25 cellular contexts compared by ENCODE assay signal in genomic region chrX:18461431-18461830, GRCh38.
"Had no signal": no experiment of that assay in that cellular context is flagged by ENCODE, and none has a peak within 500 bp of the region (broad histone marks: within the 10 kb centered on the region; RNA-seq: fewer than 3 reads in every experiment).

No MANE protein-coding gene starts in this region.

- H3K27me3 Mint-ChIP-seq: activated naive CD8-positive, alpha-beta T cell treated with anti-CD3 and anti-CD28 coated beads, Interleukin-2, amount 10 ng/mL, durations not matched to agents 7 days and 5 days had no signal

- H3K4me3 ChIP-seq: gastrocnemius medialis, upper lobe of left lung had no signal

- ATAC-seq: gastrocnemius medialis, sciatic nerve, T-cell had no signal

- H3K36me3 Mint-ChIP-seq: activated naive CD8-positive, alpha-beta T cell treated with anti-CD3 and anti-CD28 coated beads, Interleukin-2, amount 10 ng/mL, durations not matched to agents 7 days and 5 days; naive B cell; T-cell had no signal

- H2AFZ ChIP-seq: parathyroid adenoma had no signal

- H3K79me2 ChIP-seq: parathyroid adenoma had no signal

- H3K9me3 ChIP-seq: gastrocnemius medialis, upper lobe of left lung had no signal

- H3K4me1 Mint-ChIP-seq: activated naive CD8-positive, alpha-beta T cell treated with anti-CD3 and anti-CD28 coated beads, Interleukin-2, amount 10 ng/mL, durations not matched to agents 7 days and 5 days had no signal

- FAIRE-seq: endometrium, islet of Langerhans, TTC549 had no signal

- H3K27ac Mint-ChIP-seq: activated naive CD4-positive, alpha-beta T cell treated with anti-CD3 and anti-CD28 coated beads for 36 hours; activated naive CD8-positive, alpha-beta T cell treated with anti-CD3 and anti-CD28 coated beads, Interleukin-2, amount 10 ng/mL, durations not matched to agents 7 days and 5 days; activated T-cell treated with anti-CD3 and anti-CD28 coated beads, Interleukin-2, amount 50 U/mL, for 24 hours; activated T-helper 2 cell treated with anti-CD3 and anti-CD28 coated beads, Interferon-gamma antibody, Interleukin-2, Interleukin-4, amounts not matched to agents 10 μg/mL and 5 μg/mL and 100 μg/mL, durations not matched to agents 14 hours and 24 hours and 36 hours; T-cell had no signal

- H3K4me1 ChIP-seq: parathyroid adenoma, upper lobe of left lung had no signal

- H3K36me3 ChIP-seq: gastrocnemius medialis, upper lobe of left lung had no signal

- H3K9me3 Mint-ChIP-seq: activated naive CD4-positive, alpha-beta T cell treated with anti-CD3 and anti-CD28 coated beads for 36 hours; activated naive CD8-positive, alpha-beta T cell treated with anti-CD3 and anti-CD28 coated beads, Interleukin-2, amount 10 ng/mL, durations not matched to agents 7 days and 5 days; activated T-cell treated with anti-CD3 and anti-CD28 coated beads, Interleukin-2, amount 50 U/mL, for 24 hours; activated T-helper 2 cell treated with anti-CD3 and anti-CD28 coated beads, Interferon-gamma antibody, Interleukin-2, Interleukin-4, amounts not matched to agents 10 μg/mL and 5 μg/mL and 100 μg/mL, durations not matched to agents 14 hours and 24 hours and 36 hours; T-cell had no signal

- H3K27ac ChIP-seq: gastrocnemius medialis, parathyroid adenoma, upper lobe of left lung, WERI-Rb-1 had no signal

- H3K27me3 ChIP-seq: gastrocnemius medialis, upper lobe of left lung had no signal

- DNase-seq: activated CD4-positive, alpha-beta T cell treated with anti-CD3 and anti-CD28 coated beads for 1 hour; activated CD4-positive, alpha-beta T cell treated with anti-CD3 and anti-CD28 coated beads, Interleukin-2, amount 50 U/mL, for 4 hours; activated CD8-positive, alpha-beta memory T cell treated with anti-CD3 and anti-CD28 coated beads for 24 hours; activated CD8-positive, alpha-beta memory T cell treated with anti-CD3 and anti-CD28 coated beads, Interleukin-2, amount 50 U/mL, for 4 hours; activated naive CD4-positive, alpha-beta T cell treated with anti-CD3 and anti-CD28 coated beads for 36 hours; activated naive CD8-positive, alpha-beta T cell treated with anti-CD3 and anti-CD28 coated beads, Interleukin-2, amount 10 ng/mL, durations not matched to agents 7 days and 5 days; activated T-cell treated with anti-CD3 and anti-CD28 coated beads, Interleukin-2, amount 50 U/mL, for 24 hours; amniotic stem cell; effector CD4-positive, alpha-beta T cell; gastrocnemius medialis; head of caudate nucleus; hypothalamus; naive B cell; nucleus accumbens; stimulated activated CD4-positive, alpha-beta T cell treated with anti-CD3 and anti-CD28 coated beads, Interleukin-4, amount 100 ng/mL, for 1 hour; stimulated activated naive CD4-positive, alpha-beta T cell treated with Interleukin-2 at 50 U/mL for 16 hours; T-cell; upper lobe of left lung; WERI-Rb-1 had no signal

- H3K4me3 Mint-ChIP-seq: activated naive CD4-positive, alpha-beta T cell treated with anti-CD3 and anti-CD28 coated beads for 36 hours; activated naive CD8-positive, alpha-beta T cell treated with anti-CD3 and anti-CD28 coated beads, Interleukin-2, amount 10 ng/mL, durations not matched to agents 7 days and 5 days; activated T-cell treated with anti-CD3 and anti-CD28 coated beads, Interleukin-2, amount 50 U/mL, for 24 hours; naive B cell; T-cell had no signal
